Comparison of ENCODE assay signal across 8 cellular contexts in genomic region chr1:26035959-26036755, GRCh38. TPM values are rescaled to one million over a fixed set of nuclear protein-coding genes. Genes with fewer than 3 reads are reported as not detected.
DNase-seq lines count a peak whose midpoint lies in the region; ATAC-seq and TF ChIP-seq lines count a peak whose summit lies in the region.

No MANE protein-coding gene starts in this region.

- no peaks in the 10 kb centered on the region for H3K27me3 Mint-ChIP-seq in T-cell
- H3K27me3 Mint-ChIP-seq in type B pancreatic cell = peaks cover 9% of the 10 kb centered on the region

- H3K36me3 Mint-ChIP-seq in T-cell (no peaks in the 10 kb centered on the region), type B pancreatic cell (no peaks in the 10 kb centered on the region)

- peak; percentile 99 for TF ChIP-seq CTCF in type B pancreatic cell (conservative IDR thresholded peaks at IDR 0.05)

- H3K9me3 Mint-ChIP-seq in T-cell (no peaks in the 10 kb centered on the region), type B pancreatic cell (no peaks in the 10 kb centered on the region)

- H3K4me1 Mint-ChIP-seq in T-cell (peaks cover 10 to 16% (median 10%) of the 10 kb centered on the region in 3 donors), type B pancreatic cell (ENCODE audit: unreplicated experiment) (peaks cover 3% of the 10 kb centered on the region)

- ATAC-seq in GM21737 (IDR thresholded peaks at IDR 0.05; ENCODE audit: unreplicated experiment) = peak; percentile 63
- ATAC-seq in T-cell (replicated peaks in 1 of 4) = peak; percentile 67 to 78 (median 72)
- peak; percentile 91 to 92 for ATAC-seq in left cardiac atrium

- CTCF ChIA-PET in T-cell (lab: Charles Lee) = interaction anchor here in 1 of 2 donors (1.5 kb wide), 1 partner anchor 141 kb away, joined by 6 read pairs; no protein-coding TSS in a partner anchor

- POLR2A ChIA-PET in T-cell (lab: Charles Lee) = no interaction called here

- H3K27ac Mint-ChIP-seq in T-cell (peak overlapping the region; percentile 86 to 94), type B pancreatic cell (peak overlapping the region; percentile 96)

- peak overlapping the region; percentile 96 to 99 (median 97) for H3K4me3 Mint-ChIP-seq in T-cell
- H3K4me3 Mint-ChIP-seq in type B pancreatic cell = peak overlapping the region; percentile 95

- DNase-seq in ELR (ENCODE audit: low read depth) (peak; percentile 80), KG1 (lab: John Stamatoyannopoulos, UW) (peak; percentile 66), T-cell (peak; percentile 28 to 79 (median 63)), amniotic epithelial cell (ENCODE audit: low read depth) (peak; percentile 39), left cardiac atrium (peak; percentile 87), posterior vena cava (ENCODE audit: low spot score) (peak; percentile 95), type B pancreatic cell (ENCODE audit: extremely low spot score, unreplicated experiment) (peak; percentile 89)

- intact Hi-C loops in left cardiac atrium (cut with DNase I) = loop anchor here (1.0 to 10.0 kb wide), 4 partner anchors 66 to 199 kb away; partner anchors contain the start of gene CEP85 (in 1 of the 2)
- intact Hi-C loops in posterior vena cava (cut with DNase I) = loop anchor here (10.0 kb wide), 1 partner anchor 109 kb away; no protein-coding TSS in a partner anchor

RNA-seq across cellular contexts. Expression of gene SLC30A2, which starts 9.8 kb away (rescaled TPM):
- total RNA-seq in T-cell = under 1 TPM in 3 of 5 donors, not detected in 2; 0.13 to 0.38 (median 0.19) TPM
- 1 to 10 TPM in 1 of 2 donors, under 1 TPM in 1; 0.32 to 1.0 TPM for total RNA-seq in left cardiac atrium
- not detected for total RNA-seq in posterior vena cava
- total RNA-seq in type B pancreatic cell (ENCODE audit: low replicate concordance) = 4.4 and 24.4 TPM in 2 replicates

RNA-seq across cellular contexts. Expression of gene EXTL1, which starts 14.6 kb away (rescaled TPM):
- under 1 TPM in 4 of 5 donors, not detected in 1; 0.08 to 0.19 (median 0.12) TPM for total RNA-seq in T-cell
- 1 to 10 TPM; 1.3 to 3.2 TPM for total RNA-seq in left cardiac atrium
- total RNA-seq in posterior vena cava = 1 to 10 TPM in 1 of 2 donors, not detected in 1; 1.7 TPM
- 0.31 and 4.2 TPM in 2 replicates for total RNA-seq in type B pancreatic cell (ENCODE audit: low replicate concordance)

RNA-seq across cellular contexts. Expression of gene TRIM63, which starts 31.3 kb away (rescaled TPM):
- total RNA-seq in T-cell (not detected), left cardiac atrium (100 to 1,000 TPM; 101 to 219 TPM), posterior vena cava (1 to 10 TPM in 1 of 2 donors, under 1 TPM in 1; 0.29 to 1.2 TPM), type B pancreatic cell (ENCODE audit: low replicate concordance) (1.7 and 4.1 TPM in 2 replicates)

RNA-seq across cellular contexts. Expression of gene PAFAH2, which starts 38.3 kb away (rescaled TPM):
- total RNA-seq in T-cell (10 to 100 TPM; 10.2 to 30.2 (median 17.3) TPM), left cardiac atrium (1 to 10 TPM; 5.5 to 6.8 TPM), posterior vena cava (1 to 10 TPM; 7.2 to 7.7 TPM), type B pancreatic cell (ENCODE audit: low replicate concordance) (16.7 and 21.1 TPM in 2 replicates)

Comparison
In these comparisons a context has a peak if more than half of its experiments do, and no peak if none do; other contexts are left out.
1. Peak in every context shown above with its lines: DNase-seq and ATAC-seq.
2. DNase-seq: peak in every context shown above with its lines; median percentile 95 in posterior vena cava; 89 in type B pancreatic cell; 87 in left cardiac atrium; 80 in ELR; 66 in KG1; 63 in T-cell; 39 in amniotic epithelial cell.
3. RNA of gene TRIM63, which starts 31.3 kb away (total RNA-seq): 101 to 219 TPM in left cardiac atrium; 1.7 to 4.1 TPM in type B pancreatic cell, 0.29 to 1.2 TPM in posterior vena cava and not detected in T-cell; every median in the first group is over 10 times any median in the second.